In the genomic region with DNA sequence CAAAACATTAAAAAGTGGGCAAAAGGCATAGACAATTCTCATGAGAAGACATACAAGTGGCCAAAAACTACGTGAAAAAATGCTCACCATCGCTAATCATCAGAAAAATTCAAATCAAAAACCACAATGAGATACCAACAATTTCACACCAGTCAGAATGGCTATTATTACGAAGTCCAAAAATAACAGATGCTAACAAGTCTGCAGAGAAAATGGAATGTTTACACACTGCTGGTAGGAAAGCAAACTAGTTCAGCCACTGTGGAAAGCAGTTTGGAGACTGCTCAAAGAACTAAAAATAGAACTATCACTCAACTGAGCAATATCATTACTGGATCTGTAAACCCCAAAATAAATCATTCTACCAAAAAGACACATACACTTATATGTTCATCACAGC, we compare ENCODE assay signal across 21 cellular contexts.
"Had no signal": no experiment of that assay in that cellular context is flagged by ENCODE, and none has a peak within 500 bp of the region (broad histone marks: within the 10 kb centered on the region; RNA-seq: fewer than 3 reads in every experiment).

No MANE protein-coding gene starts in this region.

- ATAC-seq: activated CD8-positive, alpha-beta T cell treated with anti-CD3 and anti-CD28 coated beads, Interleukin-2, amount 10 ng/mL, durations not matched to agents 7 days and 5 days; gastroesophageal sphincter; heart right ventricle; natural killer cell had no signal

- H3K27ac Mint-ChIP-seq: activated B cell treated with CpG ODN at 0.5 μM for 24 hours; activated CD8-positive, alpha-beta T cell treated with anti-CD3 and anti-CD28 coated beads, Interleukin-2, amount 10 ng/mL, durations not matched to agents 7 days and 5 days; activated naive CD8-positive, alpha-beta T cell treated with anti-CD3 and anti-CD28 coated beads for 36 hours; natural killer cell; T-helper 2 cell treated with Interferon-gamma antibody and Interleukin-4, amounts not matched to agents 5 μg/mL and 100 μg/mL, for 36 hours had no signal

- DNase-seq: activated B cell treated with CpG ODN at 0.5 μM for 24 hours; activated CD4-positive, alpha-beta T cell treated with anti-CD3 and anti-CD28 coated beads for 48 hours; activated CD8-positive, alpha-beta memory T cell treated with anti-CD3 and anti-CD28 coated beads, Interleukin-2, amount 50 U/mL, for 4 hours; activated CD8-positive, alpha-beta T cell treated with anti-CD3 and anti-CD28 coated beads, Interleukin-2, amount 10 ng/mL, durations not matched to agents 7 days and 5 days; activated naive CD8-positive, alpha-beta T cell treated with anti-CD3 and anti-CD28 coated beads for 36 hours; anterior cingulate cortex; caudate nucleus; effector CD4-positive, alpha-beta T cell; esophagus squamous epithelium; heart right ventricle; islet precursor cell; natural killer cell; stimulated activated CD4-positive, alpha-beta T cell treated with anti-CD3 and anti-CD28 coated beads, Interleukin-4, amount 100 ng/mL, for 24 hours; stimulated activated naive CD4-positive, alpha-beta T cell treated with Interleukin-2 at 50 U/mL for 16 hours; trophoblast cell had no signal

- H3K27ac ChIP-seq: coronary artery, esophagus squamous epithelium, gastroesophageal sphincter, heart right ventricle, neutrophil, skin epidermis, suprapubic skin had no signal

- H3K4me1 Mint-ChIP-seq: activated naive CD8-positive, alpha-beta T cell treated with anti-CD3 and anti-CD28 coated beads for 36 hours; natural killer cell had no signal

- H3K9me3 ChIP-seq: neutrophil had no signal

- H3K27me3 Mint-ChIP-seq: activated B cell treated with CpG ODN at 0.5 μM for 24 hours; activated naive CD8-positive, alpha-beta T cell treated with anti-CD3 and anti-CD28 coated beads for 36 hours had no signal

- H3K4me3 ChIP-seq: coronary artery, esophagus squamous epithelium, gastroesophageal sphincter, heart right ventricle, skin epidermis, suprapubic skin had no signal

- H3K4me3 Mint-ChIP-seq: activated B cell treated with CpG ODN at 0.5 μM for 24 hours; activated CD8-positive, alpha-beta T cell treated with anti-CD3 and anti-CD28 coated beads, Interleukin-2, amount 10 ng/mL, durations not matched to agents 7 days and 5 days; activated naive CD8-positive, alpha-beta T cell treated with anti-CD3 and anti-CD28 coated beads for 36 hours; natural killer cell; T-helper 2 cell treated with Interferon-gamma antibody and Interleukin-4, amounts not matched to agents 5 μg/mL and 100 μg/mL, for 36 hours had no signal

- H3K36me3 ChIP-seq: esophagus squamous epithelium, gastroesophageal sphincter, heart right ventricle, neutrophil, suprapubic skin had no signal

- H3K36me3 Mint-ChIP-seq: activated naive CD8-positive, alpha-beta T cell treated with anti-CD3 and anti-CD28 coated beads for 36 hours had no signal

- H3K4me1 ChIP-seq: esophagus squamous epithelium, heart right ventricle had no signal

- H3K27me3 ChIP-seq: esophagus squamous epithelium, gastroesophageal sphincter, heart right ventricle, neutrophil, suprapubic skin had no signal
